In the genomic region with DNA sequence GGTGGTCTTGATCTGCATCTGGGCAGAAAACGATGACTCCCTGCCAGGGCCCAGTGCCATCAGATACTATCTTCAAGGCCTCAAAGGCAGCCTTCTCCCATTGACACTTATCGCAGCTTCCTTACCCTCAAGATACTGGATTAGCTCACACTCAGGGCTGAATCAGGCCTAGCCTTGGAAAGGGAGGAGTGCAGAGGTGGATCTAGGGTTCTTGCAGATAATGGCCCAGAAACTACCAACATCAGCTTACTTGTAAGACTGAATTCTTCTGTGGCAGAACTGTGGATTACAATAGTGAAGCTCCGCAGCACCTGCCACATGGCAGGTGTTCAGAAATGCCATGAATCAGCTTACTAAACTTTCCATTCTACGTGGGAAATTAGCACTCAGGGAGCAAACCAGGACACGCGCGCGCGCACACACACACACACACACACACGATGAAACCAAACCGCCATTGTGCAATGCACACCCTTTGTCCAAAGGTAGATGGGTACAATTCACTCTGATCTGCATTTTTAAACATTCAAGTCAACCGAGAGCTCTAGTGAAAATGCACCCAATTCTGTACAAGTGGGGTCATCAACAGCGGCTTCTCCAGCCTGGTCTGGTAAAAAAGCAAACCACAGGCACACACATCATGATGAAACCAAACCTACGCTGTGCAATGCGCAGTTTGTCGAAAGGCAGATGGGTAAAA, we compare ENCODE assay signal across 1 cellular context.
TF ChIP-seq lines count a peak whose summit lies in the region.

No MANE protein-coding gene starts in this region.

TF ChIP-seq in GM23338, 12 proteins besides CTCF, POLR2A, EP300 and RAD21 (continued from another document):
- TF ChIP-seq, protein P1, sequence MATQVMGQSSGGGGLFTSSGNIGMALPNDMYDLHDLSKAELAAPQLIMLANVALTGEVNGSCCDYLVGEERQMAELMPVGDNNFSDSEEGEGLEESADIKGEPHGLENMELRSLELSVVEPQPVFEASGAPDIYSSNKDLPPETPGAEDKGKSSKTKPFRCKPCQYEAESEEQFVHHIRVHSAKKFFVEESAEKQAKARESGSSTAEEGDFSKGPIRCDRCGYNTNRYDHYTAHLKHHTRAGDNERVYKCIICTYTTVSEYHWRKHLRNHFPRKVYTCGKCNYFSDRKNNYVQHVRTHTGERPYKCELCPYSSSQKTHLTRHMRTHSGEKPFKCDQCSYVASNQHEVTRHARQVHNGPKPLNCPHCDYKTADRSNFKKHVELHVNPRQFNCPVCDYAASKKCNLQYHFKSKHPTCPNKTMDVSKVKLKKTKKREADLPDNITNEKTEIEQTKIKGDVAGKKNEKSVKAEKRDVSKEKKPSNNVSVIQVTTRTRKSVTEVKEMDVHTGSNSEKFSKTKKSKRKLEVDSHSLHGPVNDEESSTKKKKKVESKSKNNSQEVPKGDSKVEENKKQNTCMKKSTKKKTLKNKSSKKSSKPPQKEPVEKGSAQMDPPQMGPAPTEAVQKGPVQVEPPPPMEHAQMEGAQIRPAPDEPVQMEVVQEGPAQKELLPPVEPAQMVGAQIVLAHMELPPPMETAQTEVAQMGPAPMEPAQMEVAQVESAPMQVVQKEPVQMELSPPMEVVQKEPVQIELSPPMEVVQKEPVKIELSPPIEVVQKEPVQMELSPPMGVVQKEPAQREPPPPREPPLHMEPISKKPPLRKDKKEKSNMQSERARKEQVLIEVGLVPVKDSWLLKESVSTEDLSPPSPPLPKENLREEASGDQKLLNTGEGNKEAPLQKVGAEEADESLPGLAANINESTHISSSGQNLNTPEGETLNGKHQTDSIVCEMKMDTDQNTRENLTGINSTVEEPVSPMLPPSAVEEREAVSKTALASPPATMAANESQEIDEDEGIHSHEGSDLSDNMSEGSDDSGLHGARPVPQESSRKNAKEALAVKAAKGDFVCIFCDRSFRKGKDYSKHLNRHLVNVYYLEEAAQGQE (IDR thresholded peaks at IDR 0.05; ENCODE audit: unreplicated experiment) = no peak
- TF ChIP-seq, protein P2, sequence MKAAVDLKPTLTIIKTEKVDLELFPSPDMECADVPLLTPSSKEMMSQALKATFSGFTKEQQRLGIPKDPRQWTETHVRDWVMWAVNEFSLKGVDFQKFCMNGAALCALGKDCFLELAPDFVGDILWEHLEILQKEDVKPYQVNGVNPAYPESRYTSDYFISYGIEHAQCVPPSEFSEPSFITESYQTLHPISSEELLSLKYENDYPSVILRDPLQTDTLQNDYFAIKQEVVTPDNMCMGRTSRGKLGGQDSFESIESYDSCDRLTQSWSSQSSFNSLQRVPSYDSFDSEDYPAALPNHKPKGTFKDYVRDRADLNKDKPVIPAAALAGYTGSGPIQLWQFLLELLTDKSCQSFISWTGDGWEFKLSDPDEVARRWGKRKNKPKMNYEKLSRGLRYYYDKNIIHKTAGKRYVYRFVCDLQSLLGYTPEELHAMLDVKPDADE (IDR thresholded peaks at IDR 0.05) = no peak
- no peak for TF ChIP-seq ZNF114 (CRISPR knock-in tag; IDR thresholded peaks at IDR 0.05)
- no peak for TF ChIP-seq STAT1 (IDR thresholded peaks at IDR 0.05; ENCODE audit: unreplicated experiment)
TF ChIP-seq in GM23338: peak in this region for 0.
